In genomic region chr10:15168781-15169554, GRCh38 we compare ENCODE assay signal across 8 cellular contexts. TPM values are rescaled to one million over a fixed set of nuclear protein-coding genes. Genes with fewer than 3 reads are reported as not detected.
DNase-seq lines count a peak whose midpoint lies in the region; ATAC-seq and TF ChIP-seq lines count a peak whose summit lies in the region.

No MANE protein-coding gene starts in this region.

- H3K27me3 ChIP-seq in right atrium auricular region (no peaks in the 10 kb centered on the region), uterus (no peaks in the 10 kb centered on the region)

- H3K27ac ChIP-seq in right atrium auricular region = peak overlapping the region; percentile 41 to 42
- peak overlapping the region; percentile 24 to 62 for H3K27ac ChIP-seq in uterus

- H3K4me1 ChIP-seq in right atrium auricular region (peaks cover 0 to 40% of the 10 kb centered on the region in 2 donors), uterus (peaks cover 2 to 5% of the 10 kb centered on the region in 2 donors)

- ATAC-seq in HG02763 (IDR thresholded peaks at IDR 0.05; ENCODE audit: unreplicated experiment) = peak; percentile 42

- peak overlapping the region; percentile 89 for H3K27ac Mint-ChIP-seq in T-helper 2 cell treated with Interferon-gamma antibody and Interleukin-4, amounts not matched to agents 5 μg/mL and 100 μg/mL, for 36 hours

- no peaks in the 10 kb centered on the region for H3K9me3 Mint-ChIP-seq in T-helper 2 cell treated with Interferon-gamma antibody and Interleukin-4, amounts not matched to agents 5 μg/mL and 100 μg/mL, for 36 hours

- H3K9me3 ChIP-seq in right atrium auricular region (no peaks in the 10 kb centered on the region), uterus (no peaks in the 10 kb centered on the region)

- peaks cover 60% of the 10 kb centered on the region for H3K4me1 Mint-ChIP-seq in T-helper 2 cell treated with Interferon-gamma antibody and Interleukin-4, amounts not matched to agents 5 μg/mL and 100 μg/mL, for 36 hours (ENCODE audit: low read depth)

- H3K4me3 Mint-ChIP-seq in T-helper 2 cell treated with Interferon-gamma antibody and Interleukin-4, amounts not matched to agents 5 μg/mL and 100 μg/mL, for 36 hours = peak overlapping the region; percentile 78

- peaks cover 14% of the 10 kb centered on the region for H3K36me3 Mint-ChIP-seq in T-helper 2 cell treated with Interferon-gamma antibody and Interleukin-4, amounts not matched to agents 5 μg/mL and 100 μg/mL, for 36 hours (ENCODE audit: low read depth)

- peak; percentile 98 for DNase-seq in GM12865 (ENCODE audit: low read depth)
- DNase-seq in NCI-H146 treated with DMSO at 0.1 percent for 48 hours (lab: John Stamatoyannopoulos, UW; ENCODE audit: unreplicated experiment) = peak; percentile 91
- DNase-seq in T-helper 2 cell treated with Interferon-gamma antibody and Interleukin-4, amounts not matched to agents 5 μg/mL and 100 μg/mL, for 36 hours (ENCODE audit: low spot score) = peak; percentile 85
- peak; percentile 28 to 99 (median 96) for DNase-seq in anterior cingulate cortex (lab: John Stamatoyannopoulos, UW)
- peak; percentile 94 for DNase-seq in right atrium auricular region (ENCODE audit: low spot score)
- peak; percentile 71 for DNase-seq in renal cortical epithelial cell (ENCODE audit: low read depth)
- peak; percentile 94 to 98 for DNase-seq in uterus

- TF ChIP-seq CTCF in GM12865 (IDR thresholded peaks at IDR 0.05; ENCODE audit: insufficient read depth, low read depth, low read length, missing control alignments) (no peak), right atrium auricular region (IDR thresholded peaks at IDR 0.05) (no peak), uterus (IDR thresholded peaks at IDR 0.05) (no peak)

- peak; percentile 16 to 48 for TF ChIP-seq POLR2A in uterus (IDR thresholded peaks at IDR 0.05)

- H3K4me3 ChIP-seq in GM12865 (ENCODE audit: low read depth, low read length) (peak overlapping the region; percentile 46), right atrium auricular region (peak overlapping the region in 1 of 2 donors; percentile 31), uterus (no peak overlapping the region)

- H3K36me3 ChIP-seq in right atrium auricular region = no peaks in the 10 kb centered on the region
- no peaks in the 10 kb centered on the region for H3K36me3 ChIP-seq in uterus

- no peaks in the 10 kb centered on the region for H3K27me3 Mint-ChIP-seq in T-helper 2 cell treated with Interferon-gamma antibody and Interleukin-4, amounts not matched to agents 5 μg/mL and 100 μg/mL, for 36 hours (ENCODE audit: low read depth)

- intact Hi-C loops in uterus (cut with DNase I; ENCODE audit: low total_unique reads) = no loop called here

RNA-seq across cellular contexts. Expression of gene NMT2, which starts 0.5 kb away (rescaled TPM):
- total RNA-seq in right atrium auricular region (10 to 100 TPM in 1 of 2 donors, 1 to 10 TPM in 1; 9.7 to 10.5 TPM), renal cortical epithelial cell (40.1 and 47.2 TPM in 2 replicates), uterus (10 to 100 TPM in 3 of 4 donors, 1 to 10 TPM in 1; 7.4 to 42.7 (median 35.5) TPM)
